10 cellular contexts compared by ENCODE assay signal in genomic region chr20:52405417-52405816, GRCh38.
DNase-seq lines count a peak whose midpoint lies in the region; ATAC-seq, FAIRE-seq and TF ChIP-seq lines count a peak whose summit lies in the region.
"Had no signal": no experiment of that assay in that cellular context is flagged by ENCODE, and none has a peak within 500 bp of the region (broad histone marks: within the 10 kb centered on the region; RNA-seq: fewer than 3 reads in every experiment).

No MANE protein-coding gene starts in this region.

- ATAC-seq in GM19468 (IDR thresholded peaks at IDR 0.05; ENCODE audit: extremely low read depth, unreplicated experiment) = peak; percentile 51
- peak; percentile 71 for ATAC-seq in HG03571 (IDR thresholded peaks at IDR 0.05; ENCODE audit: unreplicated experiment)
- ATAC-seq in GM12878 = peak; percentile 60
- ATAC-seq: pancreas had no signal

- 0 out of 2 replicates have a peak overlapping the region, but pooled peaks have one; percentile 7 for H3K4me2 ChIP-seq in GM12878 (ENCODE audit: control insufficient read depth, insufficient read depth)

- intact Hi-C loops in GM12878 (cut with micrococcal nuclease; ENCODE audit: unreplicated experiment) = no loop called here
- intact Hi-C loops in colonic mucosa (cut with DNase I) = no loop called here

- POLR2A ChIA-PET in GM12878 (lab: Charles Lee) = no interaction called here

- CTCF ChIA-PET in GM12878 (lab: Yijun Ruan, JAX) = interaction anchor here (1.1 to 1.4 kb wide), 2 partner anchors 10 to 94 kb away, joined by 3 read pairs; no protein-coding TSS in a partner anchor

- SMC1A ChIA-PET in GM12878 (lab: Charles Lee; ENCODE audit: uncharacterized antibody, unreplicated experiment) = no interaction called here

- H3K27me3 ChIP-seq in GM12878 (replicated peaks in 1 of 2; ENCODE audit: control insufficient read depth in 2 of 2, insufficient read depth in 2 of 2, low read length in 1 of 2) = no peaks in the 10 kb centered on the region
- H3K27me3 ChIP-seq in colonic mucosa = no peaks in the 10 kb centered on the region
- H3K27me3 ChIP-seq: pancreas had no signal

- H2AFZ ChIP-seq in GM12878 (ENCODE audit: control insufficient read depth, low read depth, low read length) = no peak overlapping the region

- H3K27ac ChIP-seq in GM12878 (ENCODE audit: control insufficient read depth, insufficient read depth) (no peak overlapping the region), colonic mucosa (no peak overlapping the region), substantia nigra (ENCODE audit: low read depth, low read length, poor library complexity, severe bottlenecking) (no peak overlapping the region)
- H3K27ac ChIP-seq: pancreas had no signal

- no peaks in the 10 kb centered on the region for H3K79me2 ChIP-seq in GM12878 (ENCODE audit: control insufficient read depth, insufficient read depth, low read length)

- H4K20me1 ChIP-seq in GM12878 (ENCODE audit: control insufficient read depth, insufficient read depth) = no peaks in the 10 kb centered on the region

- in situ Hi-C loops in GM12878 (cut with MboI) = no loop called here

- no peak for TF ChIP-seq CTCF in GM12878 (IDR thresholded peaks at IDR 0.05 in 2 of 3, conservative IDR thresholded peaks at IDR 0.05 in 1 of 3; ENCODE audit: control insufficient read depth in 2 of 3, extremely low read depth in 1 of 3, insufficient read depth in 1 of 3, low read depth in 3 of 3, low read length in 3 of 3)
- no peak for TF ChIP-seq CTCF in colonic mucosa (IDR thresholded peaks at IDR 0.05)

- H3K36me3 ChIP-seq in GM12878 (ENCODE audit: control insufficient read depth in 2 of 2, insufficient read depth in 2 of 2, low read length in 1 of 2) (no peaks in the 10 kb centered on the region), colonic mucosa (no peaks in the 10 kb centered on the region)
- H3K36me3 ChIP-seq: pancreas had no signal

- FAIRE-seq in GM12878 (lab: Jason Lieb, UNC) = peak; percentile 83
- FAIRE-seq: pancreas had no signal

- no peak overlapping the region for H3K9ac ChIP-seq in GM12878 (ENCODE audit: control insufficient read depth, insufficient read depth, low read length)
- H3K9ac ChIP-seq in colonic mucosa (ENCODE audit: low read depth in 2 of 2, low read length in 2 of 2) = no peak overlapping the region

- RAD21 ChIA-PET in GM12878 (lab: Charles Lee; ENCODE audit: unreplicated experiment) = no interaction called here

- H3K4me1 ChIP-seq in GM12878 (ENCODE audit: control insufficient read depth, insufficient read depth, low read length) (peaks cover 14% of the 10 kb centered on the region), colonic mucosa (no peaks in the 10 kb centered on the region)
- H3K4me1 ChIP-seq: pancreas had no signal

- BruUV-seq in GM12878 (replicated peaks; lab: Mats Ljungman, UMichigan) = no TSS peak

- H3K9me3 ChIP-seq in GM12878 (replicated peaks; ENCODE audit: control insufficient read depth, insufficient read depth, low read length) = no peaks in the 10 kb centered on the region; the same call in 2 of the 3 replicates
- no peaks in the 10 kb centered on the region for H3K9me3 ChIP-seq in colonic mucosa
- H3K9me3 ChIP-seq: pancreas had no signal

- 5% methylated on average over 1 of the region's 1 CpG for WGBS in GM12878 (ENCODE audit: insufficient coverage, insufficient replicate concordance, low lambda C conversion rate, missing lambda C conversion rate)

- DNase-seq in GF-D8 (lab: John Stamatoyannopoulos, UW) (peak; percentile 4), GM12878 (ENCODE audit: low read depth, low spot score) (no peak), colonic mucosa (no peak), substantia nigra (lab: John Stamatoyannopoulos, UW) (no peak), DMS114 treated with DMSO at 0.1 percent for 48 hours (lab: John Stamatoyannopoulos, UW; ENCODE audit: unreplicated experiment) (no peak)
- no peak for DNase-seq in activated CD8-positive, alpha-beta memory T cell treated with anti-CD3 and anti-CD28 coated beads for 24 hours
- DNase-seq: DMS153, pancreas had no signal

- TF ChIP-seq RAD21 in GM12878 (IDR thresholded peaks at IDR 0.05; ENCODE audit: insufficient read depth, low read depth, low read length) = no peak

- TF ChIP-seq EP300 in GM12878 (IDR thresholded peaks at IDR 0.05; ENCODE audit: borderline replicate concordance in 1 of 2, control insufficient read depth in 1 of 2, low read depth in 2 of 2, low read length in 2 of 2) = no peak

- no peak for TF ChIP-seq POLR2A in GM12878 (IDR thresholded peaks at IDR 0.05; ENCODE audit: low read depth, low read length)

- H3K4me3 ChIP-seq in GM12878 (no peak overlapping the region), colonic mucosa (no peak overlapping the region)
- H3K4me3 ChIP-seq: pancreas had no signal

TF ChIP-seq in GM12878, 131 proteins besides CTCF, POLR2A, EP300 and RAD21:
- TF ChIP-seq BRCA1 (IDR thresholded peaks at IDR 0.05; ENCODE audit: low read depth, low read length) (no peak), TCF3 (IDR thresholded peaks at IDR 0.05; ENCODE audit: borderline replicate concordance, insufficient read depth, low read depth, low read length) (no peak), MYC (IDR thresholded peaks at IDR 0.05; ENCODE audit: insufficient read depth, insufficient read length, insufficient replicate concordance, low read length, severe bottlenecking) (no peak), POLR2AphosphoS2 (IDR thresholded peaks at IDR 0.05; ENCODE audit: low read depth, low read length) (no peak)
